Comparison of ENCODE assay signal across 8 cellular contexts in the genomic region with DNA sequence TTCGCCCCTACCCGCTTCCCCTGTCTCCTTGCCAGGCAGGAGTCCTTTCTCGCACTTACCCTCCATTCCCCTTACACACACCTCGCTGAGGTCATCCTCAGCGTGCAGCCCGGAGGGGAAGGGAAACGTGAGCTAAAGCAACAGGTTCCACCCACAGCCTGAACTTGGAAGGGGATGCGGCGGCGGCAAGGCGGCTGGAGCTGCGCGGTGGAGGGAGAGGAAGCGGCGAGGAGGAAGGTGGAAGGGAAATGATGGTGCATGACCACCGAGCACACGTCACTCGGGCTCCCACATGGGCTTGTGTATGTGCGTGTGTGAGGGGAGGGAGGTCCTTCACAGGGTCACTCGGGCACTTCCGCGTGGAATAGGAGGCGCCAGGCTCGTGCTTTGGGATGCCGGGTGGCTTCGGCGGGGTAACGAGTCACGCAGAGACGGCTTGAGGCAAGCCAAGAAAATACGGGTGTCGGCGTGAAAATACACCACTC.
DNase-seq lines count a peak whose midpoint lies in the region; ATAC-seq, FAIRE-seq and TF ChIP-seq lines count a peak whose summit lies in the region.

No MANE protein-coding gene starts in this region.

- H3K4me3 ChIP-seq in WI38 (ENCODE audit: low read depth, low read length) (peak overlapping the region; percentile 67), fibroblast of lung (replicated peaks in 1 of 4; ENCODE audit: control extremely low read depth in 1 of 4, insufficient read depth in 1 of 4, low read depth in 3 of 4, low read length in 4 of 4) (peak overlapping the region; percentile 51 to 72 (median 63))

- H3K27ac Mint-ChIP-seq in activated CD4-positive, alpha-beta T cell treated with anti-CD3 and anti-CD28 coated beads for 36 hours, result no peak overlapping the region

- DNase-seq in activated CD4-positive, alpha-beta T cell treated with anti-CD3 and anti-CD28 coated beads for 36 hours, result peak; percentile 52
- no peak for DNase-seq in activated CD4-positive, alpha-beta T cell treated with anti-CD3 and anti-CD28 coated beads, Interleukin-2, amount 50 U/mL, for 1 hour
- DNase-seq in GOT3 (lab: John Stamatoyannopoulos, UW) (peak; percentile 53), LoVo (ENCODE audit: low spot score) (peak; percentile 51), fibroblast of lung (ENCODE audit: low read depth in 2 of 2) (peak; percentile 77 to 95), myocyte (ENCODE audit: low read depth) (peak; percentile 70), urothelium cell line (ENCODE audit: low spot score) (peak; percentile 43)

- H2AFZ ChIP-seq in fibroblast of lung (ENCODE audit: low read length), result peak overlapping the region; percentile 15

- no peak for TF ChIP-seq CTCF in WI38 (IDR thresholded peaks at IDR 0.05; ENCODE audit: low read depth, low read length)
- no peak for TF ChIP-seq CTCF in fibroblast of lung (conservative IDR thresholded peaks at IDR 0.05 in 1 of 2, IDR thresholded peaks at IDR 0.05 in 1 of 2; ENCODE audit: low read depth in 1 of 2, low read length in 2 of 2)

- POLR2A ChIA-PET in activated CD4-positive, alpha-beta T cell treated with anti-CD3 and anti-CD28 coated beads for 36 hours (lab: Charles Lee), result no interaction called here

- peak overlapping the region; percentile 87 for H3K4me2 ChIP-seq in fibroblast of lung (ENCODE audit: extremely low read depth, insufficient read depth, low read length)

- H3K4me1 Mint-ChIP-seq in activated CD4-positive, alpha-beta T cell treated with anti-CD3 and anti-CD28 coated beads for 36 hours, result peaks cover 12% of the 10 kb centered on the region

- peak overlapping the region; percentile 90 for H3K27ac ChIP-seq in fibroblast of lung (ENCODE audit: insufficient read depth, low read length)

- CTCF ChIA-PET in activated CD4-positive, alpha-beta T cell treated with anti-CD3 and anti-CD28 coated beads for 36 hours (lab: Charles Lee), result no interaction called here

- H3K27me3 Mint-ChIP-seq in activated CD4-positive, alpha-beta T cell treated with anti-CD3 and anti-CD28 coated beads for 36 hours, result peaks cover 48% of the 10 kb centered on the region

- intact Hi-C loops in activated CD4-positive, alpha-beta T cell treated with anti-CD3 and anti-CD28 coated beads for 36 hours (cut with DNase I, micrococcal nuclease), result loop anchor here in 1 of 2 experiments (5.0 kb wide), 1 partner anchor 1656 kb away; a partner anchor contains a TSS

- H3K9ac ChIP-seq in fibroblast of lung (ENCODE audit: insufficient read depth, low read length), result peak overlapping the region; percentile 90

- H3K36me3 Mint-ChIP-seq in activated CD4-positive, alpha-beta T cell treated with anti-CD3 and anti-CD28 coated beads for 36 hours (ENCODE audit: low read depth), result no peaks in the 10 kb centered on the region

- peak; percentile 76 for FAIRE-seq in urothelium cell line (lab: Jason Lieb, UNC)

- peaks cover 15% of the 10 kb centered on the region for H3K4me1 ChIP-seq in fibroblast of lung (ENCODE audit: control insufficient read depth, extremely low read depth, insufficient read depth, low read length)

- H4K20me1 ChIP-seq in fibroblast of lung (ENCODE audit: control insufficient read depth, extremely low read depth, insufficient read depth, low read length), result no peaks in the 10 kb centered on the region

- peaks cover 23% of the 10 kb centered on the region for H3K79me2 ChIP-seq in fibroblast of lung (ENCODE audit: control insufficient read depth, insufficient read depth, low read length)

- peak; percentile 68 for ATAC-seq in activated CD4-positive, alpha-beta T cell treated with anti-CD3 and anti-CD28 coated beads for 36 hours

- H3K4me3 Mint-ChIP-seq in activated CD4-positive, alpha-beta T cell treated with anti-CD3 and anti-CD28 coated beads for 36 hours, result peak overlapping the region; percentile 57

- no peaks in the 10 kb centered on the region for H3K36me3 ChIP-seq in fibroblast of lung (ENCODE audit: control insufficient read depth, insufficient read depth, low read length)

- H3K9me3 ChIP-seq in fibroblast of lung (ENCODE audit: control insufficient read depth, insufficient read depth, low read depth, low read length), result no peaks in the 10 kb centered on the region

- no peaks in the 10 kb centered on the region for H3K27me3 ChIP-seq in fibroblast of lung (ENCODE audit: control insufficient read depth, insufficient read depth, low read length)

- H3K9me3 Mint-ChIP-seq in activated CD4-positive, alpha-beta T cell treated with anti-CD3 and anti-CD28 coated beads for 36 hours (ENCODE audit: low read depth), result no peaks in the 10 kb centered on the region
